ENCODE assay signal across 8 cellular contexts in genomic region chr6:19803331-19804330, GRCh38. TPM values are rescaled to one million over a fixed set of nuclear protein-coding genes. Genes with fewer than 3 reads are reported as not detected.
DNase-seq lines count a peak whose midpoint lies in the region; ATAC-seq and TF ChIP-seq lines count a peak whose summit lies in the region.

No MANE protein-coding gene starts in this region.

- H3K27me3 ChIP-seq in NT2/D1 (ENCODE audit: insufficient read depth, insufficient read length) (no peaks in the 10 kb centered on the region), esophagus (ENCODE audit: control insufficient read depth in 1 of 2, insufficient read depth in 2 of 2, low read length in 2 of 2) (no peaks in the 10 kb centered on the region), psoas muscle (ENCODE audit: insufficient read depth in 3 of 3, low read length in 2 of 3) (no peaks in the 10 kb centered on the region)

- DNase-seq in EH (ENCODE audit: low read depth) (peak; percentile 46), NT2/D1 (ENCODE audit: low read depth, low spot score) (no peak), psoas muscle (no peak), COLO668 (lab: John Stamatoyannopoulos, UW; ENCODE audit: unreplicated experiment) (no peak)
- DNase-seq in stimulated activated CD4-positive, alpha-beta T cell treated with anti-CD3 and anti-CD28 coated beads, Interleukin-15, amount 100 ng/mL, for 24 hours = no peak

- peak overlapping the region; percentile 38 for H3K4me3 ChIP-seq in NT2/D1 (ENCODE audit: insufficient read length, low read depth)
- H3K4me3 ChIP-seq in esophagus (ENCODE audit: low read depth in 1 of 2, low read length in 2 of 2) = peak overlapping the region in 1 of 2 donors; percentile 57
- H3K4me3 ChIP-seq in psoas muscle = peak overlapping the region; percentile 77

- ATAC-seq in psoas muscle = no peak
- ATAC-seq in HG03378 (IDR thresholded peaks at IDR 0.05; ENCODE audit: unreplicated experiment) = no peak
- ATAC-seq in HG03097 (IDR thresholded peaks at IDR 0.05; ENCODE audit: low FRiP score, unreplicated experiment) = no peak

- H3K4me1 ChIP-seq in NT2/D1 (ENCODE audit: insufficient read depth, insufficient read length) (no peaks in the 10 kb centered on the region), esophagus (ENCODE audit: control insufficient read depth in 2 of 2, insufficient read depth in 2 of 2, low read length in 1 of 2) (no peaks in the 10 kb centered on the region), psoas muscle (peaks cover 6% of the 10 kb centered on the region)

- no peaks in the 10 kb centered on the region for H3K36me3 ChIP-seq in NT2/D1 (ENCODE audit: insufficient read depth, insufficient read length, low read length)
- H3K36me3 ChIP-seq in esophagus (ENCODE audit: control insufficient read depth in 2 of 2, insufficient read depth in 2 of 2, low read length in 1 of 2) = no peaks in the 10 kb centered on the region
- no peaks in the 10 kb centered on the region for H3K36me3 ChIP-seq in psoas muscle (ENCODE audit: insufficient read depth in 1 of 2, low read depth in 1 of 2)

- peaks cover 30% of the 10 kb centered on the region for H3K9me3 ChIP-seq in NT2/D1 (ENCODE audit: insufficient read depth, low read length)
- no peaks in the 10 kb centered on the region for H3K9me3 ChIP-seq in esophagus (ENCODE audit: control insufficient read depth in 2 of 2, insufficient read depth in 1 of 2, low read depth in 1 of 2, low read length in 1 of 2)
- no peaks in the 10 kb centered on the region for H3K9me3 ChIP-seq in psoas muscle

- intact Hi-C loops in psoas muscle (cut with DNase I) = loop anchor here in 1 of 2 donors (5.0 kb wide), 1 partner anchor 34 kb away; the partner anchor contains the start of gene ID4

- WGBS in esophagus, 2 donors = 18 to 28% methylated on average over 13 of the region's 13 CpGs
- 24 to 36% (median 30%) methylated on average over 13 of the region's 13 CpGs for WGBS in psoas muscle, 3 donors

- H3K27ac ChIP-seq in esophagus (ENCODE audit: low read depth in 2 of 2, low read length in 1 of 2) = peak overlapping the region; percentile 52 to 81
- peak overlapping the region; percentile 89 for H3K27ac ChIP-seq in psoas muscle

- peak overlapping the region; percentile 76 for H3K9ac ChIP-seq in NT2/D1 (ENCODE audit: insufficient read length, low read depth)

- TF ChIP-seq CTCF in psoas muscle (IDR thresholded peaks at IDR 0.05) = no peak

RNA-seq across cellular contexts. Expression of gene ID4, which starts 33.5 kb away (rescaled TPM):
- polyA plus RNA-seq in esophagus = 10 to 100 TPM; 23.5 to 24.8 TPM
- total RNA-seq in psoas muscle = 1 to 10 TPM in 3 of 4 donors, under 1 TPM in 1; 0.61 to 2.6 (median 1.7) TPM
- polyA plus RNA-seq in psoas muscle = 1 to 10 TPM in 1 of 3 donors, under 1 TPM in 2; 0.67 to 3.1 (median 0.79) TPM

Comparison
In these comparisons a context has a peak if more than half of its experiments do, and no peak if none do; other contexts are left out.
1. RNA of gene ID4, which starts 33.5 kb away (polyA plus RNA-seq): 23.5 to 24.8 TPM in esophagus; 0.67 to 3.1 TPM in psoas muscle; every median in the first group is over 4 times any median in the second.